ENCODE assay signal across 30 cellular contexts in genomic region chr5:168014423-168014822, GRCh38.
"Had no signal": no experiment of that assay in that cellular context is flagged by ENCODE, and none has a peak within 500 bp of the region (broad histone marks: within the 10 kb centered on the region; RNA-seq: fewer than 3 reads in every experiment).

No MANE protein-coding gene starts in this region.

- H3K27me3 ChIP-seq: Peyer's patch had no signal

- H3K4me3 ChIP-seq: Peyer's patch had no signal

- H3K9me3 ChIP-seq: Peyer's patch had no signal

- H3K27ac ChIP-seq: Peyer's patch, VCaP had no signal

- DNase-seq: activated B cell treated with CpG ODN at 0.5 μM for 24 hours; activated CD4-positive, alpha-beta memory T cell treated with anti-CD3 and anti-CD28 coated beads, Interleukin-2, amount 10 ng/mL, durations not matched to agents 7 days and 5 days; activated CD4-positive, alpha-beta T cell treated with anti-CD3 and anti-CD28 coated beads for 4 hours; activated CD4-positive, alpha-beta T cell treated with anti-CD3 and anti-CD28 coated beads, Interleukin-2, amount 50 U/mL, for 1 hour; activated CD4-positive, CD25-positive, alpha-beta regulatory T cell treated with anti-CD3 and anti-CD28 coated beads, Interleukin-2, amount 50 U/mL, for 72 hours; activated CD8-positive, alpha-beta memory T cell treated with anti-CD3 and anti-CD28 coated beads for 24 hours; activated CD8-positive, alpha-beta memory T cell treated with anti-CD3 and anti-CD28 coated beads, Interleukin-2, amount 10 ng/mL, durations not matched to agents 7 days and 5 days; activated CD8-positive, alpha-beta memory T cell treated with anti-CD3 and anti-CD28 coated beads, Interleukin-2, amount 50 U/mL, for 48 hours; activated effector memory CD4-positive, alpha-beta T cell treated with Interleukin-2 at 50 U/mL for 16 hours; activated naive CD4-positive, alpha-beta T cell treated with anti-CD3 and anti-CD28 coated beads, Interleukin-2, amount 10 ng/mL, durations not matched to agents 7 days and 5 days; activated naive CD8-positive, alpha-beta T cell treated with anti-CD3 and anti-CD28 coated beads, Interleukin-2, amount 50 U/mL, for 24 hours; activated T-cell treated with anti-CD3 and anti-CD28 coated beads, Interleukin-2, amount 50 U/mL, for 48 hours; anterior cingulate cortex; central memory CD4-positive, alpha-beta T cell; Karpas-422; KBM-7; NCI-H1105; NCI-H1417 treated with DMSO at 0.1 percent for 48 hours; NCI-H2029 treated with DMSO at 0.1 percent for 48 hours; NCI-H345; NCI-H526 treated with DMSO at 0.1 percent for 48 hours; NK-92 treated with Interleukin-12 subunit alpha and Interleukin-12 subunit beta, amount 100 ng/mL, for 24 hours; PC-3; Peyer's patch; RPMI8226; SHP77 treated with DMSO at 0.1 percent for 48 hours; T-cell; T-helper 17 cell had no signal

- ATAC-seq: activated CD8-positive, alpha-beta memory T cell treated with anti-CD3 and anti-CD28 coated beads, Interleukin-2, amount 10 ng/mL, durations not matched to agents 7 days and 5 days; activated naive CD8-positive, alpha-beta T cell treated with anti-CD3 and anti-CD28 coated beads, Interleukin-2, amount 50 U/mL, for 24 hours; PC-3; SK-N-SH treated with all-trans-retinoic acid at 6 μM for 48 hours; T-cell; T-helper 17 cell had no signal

- H3K36me3 ChIP-seq: Peyer's patch had no signal

- H3K4me1 ChIP-seq: Peyer's patch had no signal
